ENCODE assay signal across 29 cellular contexts in the genomic region with DNA sequence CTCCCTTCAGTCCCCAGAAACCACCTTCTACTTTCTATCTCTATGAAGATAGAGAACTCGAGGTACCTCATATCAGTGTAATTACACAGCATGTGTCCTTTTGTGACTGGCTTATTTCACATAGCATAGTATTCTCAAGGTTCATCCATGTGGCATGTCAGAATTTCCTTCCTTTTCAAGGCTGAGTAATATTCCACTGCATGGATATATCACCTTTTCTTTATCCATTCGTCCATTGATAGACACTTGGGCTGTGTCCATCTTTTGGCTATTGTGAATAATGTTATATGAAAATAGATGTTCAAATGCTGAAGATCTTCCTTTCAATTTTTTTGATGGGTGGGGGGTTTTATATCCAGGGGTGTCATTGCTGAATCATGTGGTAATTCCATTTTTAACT.
"Had no signal": no experiment of that assay in that cellular context is flagged by ENCODE, and none has a peak within 500 bp of the region (broad histone marks: within the 10 kb centered on the region; RNA-seq: fewer than 3 reads in every experiment).

No MANE protein-coding gene starts in this region.

- H3K27me3 ChIP-seq: stomach, suprapubic skin, testis, thyroid gland, tibial artery, tibial nerve, transverse colon, upper lobe of left lung, upper lobe of right lung, uterus, vagina had no signal

- ATAC-seq: stimulated activated effector memory CD8-positive, alpha-beta T cell treated with anti-CD3 and anti-CD28 coated beads, Interleukin-12 subunit alpha, Interleukin-12 subunit beta, amount 100 ng/mL, for 72 hours; stimulated activated memory B cell treated with anti-CD40 and anti-IgM and Interleukin-4, amounts not matched to agents 10 μg/mL and 1 μg/mL and 100 μg/mL, for 72 hours; stimulated activated naive B cell treated with anti-CD40 and anti-IgM and Interleukin-4, amounts not matched to agents 10 μg/mL and 1 μg/mL and 100 μg/mL, for 72 hours; stimulated activated naive CD8-positive, alpha-beta T cell treated with anti-CD3 and anti-CD28 coated beads, Interleukin-15, amount 100 ng/mL, for 72 hours; stimulated activated naive CD8-positive, alpha-beta T cell treated with anti-CD3 and anti-CD28 coated beads, Interleukin-15, Interleukin-2, amounts not matched to agents 100 U/mL and 50 U/mL, for 24 hours; upper lobe of right lung had no signal

- H3K36me3 ChIP-seq: stomach, suprapubic skin, thoracic aorta, thyroid gland, tibial artery, tibial nerve, transverse colon, upper lobe of left lung, upper lobe of right lung, uterus, vagina had no signal

- H3K9me3 ChIP-seq: stomach, suprapubic skin, testis, thoracic aorta, thyroid gland, tibial artery, tibial nerve, transverse colon, upper lobe of left lung, upper lobe of right lung, uterus, vagina had no signal

- H3K4me3 Mint-ChIP-seq: stimulated activated effector memory CD8-positive, alpha-beta T cell treated with anti-CD3 and anti-CD28 coated beads, Interleukin-12 subunit alpha, Interleukin-12 subunit beta, amount 100 ng/mL, for 72 hours; stimulated activated memory B cell treated with anti-CD40 and anti-IgM and Interleukin-4, amounts not matched to agents 10 μg/mL and 1 μg/mL and 100 μg/mL, for 72 hours; stimulated activated naive B cell treated with anti-CD40 and anti-IgM and Interleukin-4, amounts not matched to agents 10 μg/mL and 1 μg/mL and 100 μg/mL, for 72 hours; stimulated activated naive CD8-positive, alpha-beta T cell treated with anti-CD3 and anti-CD28 coated beads, Interleukin-15, amount 100 ng/mL, for 72 hours; stimulated activated naive CD8-positive, alpha-beta T cell treated with anti-CD3 and anti-CD28 coated beads, Interleukin-15, Interleukin-2, amounts not matched to agents 100 ng/mL and 50 ng/mL, for 24 hours; type B pancreatic cell had no signal

- FAIRE-seq: urothelium cell line had no signal

- H3K27ac Mint-ChIP-seq: stimulated activated effector memory CD8-positive, alpha-beta T cell treated with anti-CD3 and anti-CD28 coated beads, Interleukin-12 subunit alpha, Interleukin-12 subunit beta, amount 100 ng/mL, for 72 hours; stimulated activated memory B cell treated with anti-CD40 and anti-IgM and Interleukin-4, amounts not matched to agents 10 μg/mL and 1 μg/mL and 100 μg/mL, for 72 hours; stimulated activated naive B cell treated with anti-CD40 and anti-IgM and Interleukin-4, amounts not matched to agents 10 μg/mL and 1 μg/mL and 100 μg/mL, for 72 hours; stimulated activated naive CD8-positive, alpha-beta T cell treated with anti-CD3 and anti-CD28 coated beads, Interleukin-15, amount 100 ng/mL, for 72 hours; stimulated activated naive CD8-positive, alpha-beta T cell treated with anti-CD3 and anti-CD28 coated beads, Interleukin-15, Interleukin-2, amounts not matched to agents 100 ng/mL and 50 ng/mL, for 24 hours; type B pancreatic cell had no signal

- H3K27me3 Mint-ChIP-seq: type B pancreatic cell had no signal

- H3K4me1 ChIP-seq: stomach, suprapubic skin, testis, thyroid gland, tibial artery, tibial nerve, transverse colon, upper lobe of left lung, upper lobe of right lung, uterus, vagina had no signal

- H3K4me3 ChIP-seq: stomach, suprapubic skin, testis, thoracic aorta, thyroid gland, tibial artery, tibial nerve, transverse colon, upper lobe of left lung, upper lobe of right lung, uterus, vagina had no signal

- H3K27ac ChIP-seq: stomach, suprapubic skin, testis, thoracic aorta, thyroid gland, tibial artery, tibial nerve, transverse colon, upper lobe of left lung, upper lobe of right lung, uterus, vagina had no signal

- H3K36me3 Mint-ChIP-seq: stimulated activated effector memory CD8-positive, alpha-beta T cell treated with anti-CD3 and anti-CD28 coated beads, Interleukin-12 subunit alpha, Interleukin-12 subunit beta, amount 100 ng/mL, for 72 hours; stimulated activated memory B cell treated with anti-CD40 and anti-IgM and Interleukin-4, amounts not matched to agents 10 μg/mL and 1 μg/mL and 100 μg/mL, for 72 hours; stimulated activated naive B cell treated with anti-CD40 and anti-IgM and Interleukin-4, amounts not matched to agents 10 μg/mL and 1 μg/mL and 100 μg/mL, for 72 hours; type B pancreatic cell had no signal

- H3K9me3 Mint-ChIP-seq: stimulated activated effector memory CD8-positive, alpha-beta T cell treated with anti-CD3 and anti-CD28 coated beads, Interleukin-12 subunit alpha, Interleukin-12 subunit beta, amount 100 ng/mL, for 72 hours; stimulated activated memory B cell treated with anti-CD40 and anti-IgM and Interleukin-4, amounts not matched to agents 10 μg/mL and 1 μg/mL and 100 μg/mL, for 72 hours; stimulated activated naive B cell treated with anti-CD40 and anti-IgM and Interleukin-4, amounts not matched to agents 10 μg/mL and 1 μg/mL and 100 μg/mL, for 72 hours; stimulated activated naive CD8-positive, alpha-beta T cell treated with anti-CD3 and anti-CD28 coated beads, Interleukin-15, amount 100 ng/mL, for 72 hours; stimulated activated naive CD8-positive, alpha-beta T cell treated with anti-CD3 and anti-CD28 coated beads, Interleukin-15, Interleukin-2, amounts not matched to agents 100 ng/mL and 50 ng/mL, for 24 hours had no signal

- DNase-seq: stimulated activated CD4-positive, alpha-beta T cell treated with anti-CD3 and anti-CD28 coated beads, Interleukin-2, amount 100 ng/mL, for 48 hours; stimulated activated CD4-positive, alpha-beta T cell treated with anti-CD3 and anti-CD28 coated beads, Interleukin-4, amount 100 ng/mL, for 1 hour; stimulated activated CD4-positive, alpha-beta T cell treated with anti-CD3 and anti-CD28 coated beads, Interleukin-4, amount 100 ng/mL, for 24 hours; stimulated activated CD4-positive, alpha-beta T cell treated with anti-CD3 and anti-CD28 coated beads, Interleukin-4, amount 100 ng/mL, for 4 hours; stimulated activated CD8-positive, alpha-beta memory T cell treated with anti-CD3 and anti-CD28 coated beads, Interleukin-4, amount 100 ng/mL, for 48 hours; stimulated activated naive B cell treated with anti-CD40 and anti-IgM and Interleukin-4, amounts not matched to agents 10 μg/mL and 1 μg/mL and 100 μg/mL, for 72 hours; stimulated activated naive CD4-positive, alpha-beta T cell; stimulated activated naive CD4-positive, alpha-beta T cell treated with Interleukin-2 at 50 U/mL for 16 hours; stimulated activated naive CD8-positive, alpha-beta T cell treated with anti-CD3 and anti-CD28 coated beads, Interleukin-15, amount 100 ng/mL, for 72 hours; stimulated activated naive CD8-positive, alpha-beta T cell treated with anti-CD3 and anti-CD28 coated beads, Interleukin-15, Interleukin-2, amounts not matched to agents 100 U/mL and 50 U/mL, for 24 hours; stomach; substantia nigra; testis; thyroid gland; tibial artery; transverse colon; trophoblast cell; upper lobe of left lung; upper lobe of right lung; uterus had no signal

- H3K4me1 Mint-ChIP-seq: stimulated activated effector memory CD8-positive, alpha-beta T cell treated with anti-CD3 and anti-CD28 coated beads, Interleukin-12 subunit alpha, Interleukin-12 subunit beta, amount 100 ng/mL, for 72 hours; stimulated activated memory B cell treated with anti-CD40 and anti-IgM and Interleukin-4, amounts not matched to agents 10 μg/mL and 1 μg/mL and 100 μg/mL, for 72 hours; stimulated activated naive B cell treated with anti-CD40 and anti-IgM and Interleukin-4, amounts not matched to agents 10 μg/mL and 1 μg/mL and 100 μg/mL, for 72 hours; stimulated activated naive CD8-positive, alpha-beta T cell treated with anti-CD3 and anti-CD28 coated beads, Interleukin-15, amount 100 ng/mL, for 72 hours had no signal
